In the genomic region with DNA sequence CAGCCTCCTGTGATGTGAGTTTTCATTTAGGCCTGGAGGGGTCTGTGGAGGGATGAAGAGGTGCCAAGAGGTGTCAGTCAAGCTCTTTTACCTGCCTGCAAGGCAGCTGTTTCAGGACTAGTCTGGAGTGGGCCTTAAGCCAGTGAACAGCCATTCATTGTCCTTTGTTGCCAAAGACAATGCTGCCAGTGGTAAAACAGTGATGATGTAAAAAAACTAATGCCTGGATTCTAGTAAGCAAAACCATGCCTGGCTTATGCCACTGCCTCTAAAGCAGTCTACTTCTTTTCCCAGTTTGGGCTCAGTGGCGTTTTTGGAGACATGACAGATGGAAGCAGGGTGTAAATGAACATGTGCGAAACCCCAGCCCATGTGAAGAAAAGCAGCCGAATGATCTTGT, we compare ENCODE assay signal across 20 cellular contexts.
DNase-seq lines count a peak whose midpoint lies in the region; ATAC-seq and TF ChIP-seq lines count a peak whose summit lies in the region.
"Had no signal": no experiment of that assay in that cellular context is flagged by ENCODE, and none has a peak within 500 bp of the region (broad histone marks: within the 10 kb centered on the region; RNA-seq: fewer than 3 reads in every experiment).

No MANE protein-coding gene starts in this region.

- H3K79me2 ChIP-seq in PC-9 (ENCODE audit: low read depth) (no peaks in the 10 kb centered on the region), trophoblast cell (ENCODE audit: control insufficient read depth, insufficient read depth, low read length, poor library complexity) (no peaks in the 10 kb centered on the region)

- H4K8ac ChIP-seq in trophoblast cell (ENCODE audit: low read depth, low read length) = no peak overlapping the region

- H3K14ac ChIP-seq in trophoblast cell (ENCODE audit: low read length) = peak overlapping the region; percentile 49

- no peak for ATAC-seq in stimulated activated memory B cell treated with anti-CD40 and anti-IgM and Interleukin-4, amounts not matched to agents 10 μg/mL and 1 μg/mL and 100 μg/mL, for 72 hours
- ATAC-seq in activated T-cell treated with anti-CD3 and anti-CD28 coated beads, Interleukin-2, amount 50 U/mL, for 72 hours (replicated peaks in 1 of 2) = no peak
- no peak for ATAC-seq in GM18861 (IDR thresholded peaks at IDR 0.05; ENCODE audit: unreplicated experiment)
- ATAC-seq: heart left ventricle had no signal

- H3K79me1 ChIP-seq in trophoblast cell (ENCODE audit: low read length) = peaks cover 19% of the 10 kb centered on the region

- no peak overlapping the region for H4K12ac ChIP-seq in trophoblast cell (ENCODE audit: low read depth, low read length)

- peak overlapping the region; percentile 76 for H2BK120ac ChIP-seq in trophoblast cell (ENCODE audit: insufficient read depth, low read length, poor library complexity)

- H2AFZ ChIP-seq in PC-9 = no peak overlapping the region
- H2AFZ ChIP-seq in trophoblast cell (ENCODE audit: insufficient read depth, low read length, poor library complexity) = no peak overlapping the region

- H3K9me3 ChIP-seq in PC-9 (ENCODE audit: insufficient read depth, low read depth) = no peaks in the 10 kb centered on the region
- no peaks in the 10 kb centered on the region for H3K9me3 ChIP-seq in esophagus muscularis mucosa
- H3K9me3 ChIP-seq in trophoblast cell (ENCODE audit: insufficient read depth, low read depth, low read length) = peaks cover 2% of the 10 kb centered on the region
- H3K9me3 ChIP-seq: ascending aorta, esophagus squamous epithelium, heart left ventricle, thyroid gland had no signal

- no peaks in the 10 kb centered on the region for H3K27me3 Mint-ChIP-seq in stimulated activated memory B cell treated with anti-CD40 and anti-IgM and Interleukin-4, amounts not matched to agents 10 μg/mL and 1 μg/mL and 100 μg/mL, for 72 hours
- peaks cover 4% of the 10 kb centered on the region for H3K27me3 Mint-ChIP-seq in activated T-cell treated with anti-CD3 and anti-CD28 coated beads, Interleukin-2, amount 50 U/mL, for 72 hours (ENCODE audit: low read depth)

- intact Hi-C loops in PC-9 (cut with micrococcal nuclease; ENCODE audit: unreplicated experiment) = no loop called here
- intact Hi-C loops in esophagus muscularis mucosa (cut with DNase I) = no loop called here
- intact Hi-C loops in posterior cingulate gyrus (cut with DNase I) = no loop called here

- H4K91ac ChIP-seq in trophoblast cell (ENCODE audit: low read depth, low read length) = peak overlapping the region; percentile 66

- no peak for TF ChIP-seq POLR2A in esophagus muscularis mucosa (IDR thresholded peaks at IDR 0.05; ENCODE audit: low read depth)

- H3K27ac ChIP-seq in PC-9 = peak overlapping the region; percentile 31
- H3K27ac ChIP-seq in esophagus muscularis mucosa (replicated peaks in 1 of 4) = peak overlapping the region in 3 of 4 donors; percentile 39 to 46 (median 44)
- H3K27ac ChIP-seq in trophoblast cell (ENCODE audit: low read depth, low read length) = peak overlapping the region; percentile 72
- H3K27ac ChIP-seq: ascending aorta, esophagus squamous epithelium, thyroid gland had no signal

- H3K4me2 ChIP-seq in PC-9 (peak overlapping the region; percentile 58), trophoblast cell (ENCODE audit: low read length) (peak overlapping the region; percentile 21)

- H3K4me3 Mint-ChIP-seq in stimulated activated memory B cell treated with anti-CD40 and anti-IgM and Interleukin-4, amounts not matched to agents 10 μg/mL and 1 μg/mL and 100 μg/mL, for 72 hours = no peak overlapping the region
- H3K4me3 Mint-ChIP-seq in activated T-cell treated with anti-CD3 and anti-CD28 coated beads, Interleukin-2, amount 50 U/mL, for 72 hours = no peak overlapping the region

- CTCF ChIA-PET in PC-9 (lab: Charles Lee) = no interaction called here

- H3K9me3 Mint-ChIP-seq in stimulated activated memory B cell treated with anti-CD40 and anti-IgM and Interleukin-4, amounts not matched to agents 10 μg/mL and 1 μg/mL and 100 μg/mL, for 72 hours = no peaks in the 10 kb centered on the region
- H3K9me3 Mint-ChIP-seq in activated T-cell treated with anti-CD3 and anti-CD28 coated beads, Interleukin-2, amount 50 U/mL, for 72 hours = no peaks in the 10 kb centered on the region

- POLR2A ChIA-PET in PC-9 (lab: Charles Lee; ENCODE audit: unreplicated experiment) = no interaction called here

- DNase-seq in M059J (ENCODE audit: low read depth) = peak; percentile 33
- no peak for DNase-seq in PC-9
- peak; percentile 82 for DNase-seq in esophagus muscularis mucosa (ENCODE audit: extremely low spot score)
- DNase-seq in trophoblast cell = no peak
- DNase-seq in activated T-cell treated with anti-CD3 and anti-CD28 coated beads, Interleukin-2, amount 50 U/mL, for 72 hours = no peak
- DNase-seq in posterior cingulate gyrus = no peak
- DNase-seq: activated CD4-positive, alpha-beta T cell treated with anti-CD3 and anti-CD28 coated beads for 4 hours; activated naive CD4-positive, alpha-beta T cell treated with Interleukin-2 at 50 U/mL for 16 hours; cortex of kidney; esophagus squamous epithelium; GF-D8; heart left ventricle; midbrain; MM.1S; occipital lobe; small intestine; thyroid gland had no signal

- no peaks in the 10 kb centered on the region for H3K9me2 ChIP-seq in PC-9 (ENCODE audit: insufficient read depth)

- H3K4me1 ChIP-seq in PC-9 (replicated peaks; ENCODE audit: insufficient read depth) (peaks cover 26% of the 10 kb centered on the region), esophagus muscularis mucosa (peaks cover 11 to 38% (median 34%) of the 10 kb centered on the region in 4 donors), trophoblast cell (ENCODE audit: control insufficient read depth in 1 of 2, insufficient read depth in 2 of 2, low read length in 2 of 2) (peaks cover 8 to 12% of the 10 kb centered on the region in 2 experiments)
- H3K4me1 ChIP-seq: thyroid gland had no signal

- no peak overlapping the region for H3K9ac ChIP-seq in trophoblast cell (ENCODE audit: low read length)

- H3K36me3 ChIP-seq in PC-9 (ENCODE audit: low read depth) (no peaks in the 10 kb centered on the region), esophagus muscularis mucosa (no peaks in the 10 kb centered on the region), trophoblast cell (ENCODE audit: control insufficient read depth in 1 of 2, insufficient read depth in 2 of 2, low read length in 2 of 2) (no peaks in the 10 kb centered on the region)
- H3K36me3 ChIP-seq: ascending aorta, esophagus squamous epithelium, heart left ventricle, thyroid gland had no signal

- H3K27ac Mint-ChIP-seq in stimulated activated memory B cell treated with anti-CD40 and anti-IgM and Interleukin-4, amounts not matched to agents 10 μg/mL and 1 μg/mL and 100 μg/mL, for 72 hours = no peak overlapping the region
- no peak overlapping the region for H3K27ac Mint-ChIP-seq in activated T-cell treated with anti-CD3 and anti-CD28 coated beads, Interleukin-2, amount 50 U/mL, for 72 hours

- peaks cover 8% of the 10 kb centered on the region; the same call in 1 of the 2 replicates for H3F3A ChIP-seq in PC-9 (ENCODE audit: insufficient read depth, low read depth)

- WGBS in esophagus muscularis mucosa = 75% methylated on average over 3 of the region's 3 CpGs
- WGBS in trophoblast cell (ENCODE audit: extremely low coverage, insufficient coverage, insufficient read length) = no CpG with 5 or more reads among the region's 3 CpGs

- no peaks in the 10 kb centered on the region for H4K20me1 ChIP-seq in PC-9 (ENCODE audit: insufficient read depth)

- H3K36me3 Mint-ChIP-seq in stimulated activated memory B cell treated with anti-CD40 and anti-IgM and Interleukin-4, amounts not matched to agents 10 μg/mL and 1 μg/mL and 100 μg/mL, for 72 hours = no peaks in the 10 kb centered on the region
- H3K36me3 Mint-ChIP-seq in activated T-cell treated with anti-CD3 and anti-CD28 coated beads, Interleukin-2, amount 50 U/mL, for 72 hours (ENCODE audit: insufficient read depth in 2 of 2) = no peaks in the 10 kb centered on the region

- H3K4ac ChIP-seq in trophoblast cell (ENCODE audit: low read depth, low read length) = no peak overlapping the region

- no peak overlapping the region for H3K23ac ChIP-seq in trophoblast cell (ENCODE audit: low read length)

- H2BK5ac ChIP-seq in trophoblast cell (ENCODE audit: low read depth, low read length, poor library complexity) = peak overlapping the region; percentile 67

- BruUV-seq in PC-9 (replicated peaks; lab: Mats Ljungman, UMichigan) = no TSS peak

- H3K4me1 Mint-ChIP-seq in stimulated activated memory B cell treated with anti-CD40 and anti-IgM and Interleukin-4, amounts not matched to agents 10 μg/mL and 1 μg/mL and 100 μg/mL, for 72 hours = peaks cover 10% of the 10 kb centered on the region
- H3K4me1 Mint-ChIP-seq in activated T-cell treated with anti-CD3 and anti-CD28 coated beads, Interleukin-2, amount 50 U/mL, for 72 hours (ENCODE audit: low read depth) = no peaks in the 10 kb centered on the region

- TF ChIP-seq EP300 in esophagus muscularis mucosa (IDR thresholded peaks at IDR 0.05) = no peak

- H2BK12ac ChIP-seq in trophoblast cell (ENCODE audit: low read length) = peak overlapping the region; percentile 72

- H3K18ac ChIP-seq in trophoblast cell (ENCODE audit: low read length) = no peak overlapping the region

- H3K27me3 ChIP-seq in PC-9 (ENCODE audit: insufficient read depth, low read depth) = no peaks in the 10 kb centered on the region
- no peaks in the 10 kb centered on the region for H3K27me3 ChIP-seq in esophagus muscularis mucosa
- H3K27me3 ChIP-seq in trophoblast cell (ENCODE audit: insufficient read depth, low read length) = no peaks in the 10 kb centered on the region
- H3K27me3 ChIP-seq: ascending aorta, esophagus squamous epithelium, heart left ventricle, thyroid gland had no signal

- H3K4me3 ChIP-seq in PC-9 (no peak overlapping the region), esophagus muscularis mucosa (no peak overlapping the region), trophoblast cell (ENCODE audit: low read depth, low read length) (no peak overlapping the region)
- H3K4me3 ChIP-seq: ascending aorta, esophagus squamous epithelium, heart left ventricle, thyroid gland had no signal

- TF ChIP-seq CTCF in PC-9 (conservative IDR thresholded peaks at IDR 0.05) = no peak
- TF ChIP-seq CTCF in esophagus muscularis mucosa (IDR thresholded peaks at IDR 0.05) = no peak

- H2AK5ac ChIP-seq in trophoblast cell (ENCODE audit: low read length) = no peak overlapping the region

Comparison
In these comparisons a context has a peak if more than half of its experiments do, and no peak if none do; other contexts are left out.
1. DNase-seq: peak in M059J (single experiment) and esophagus muscularis mucosa (single experiment); none in PC-9 (0 of 2), trophoblast cell (0 of 2), activated T-cell treated with anti-CD3 and anti-CD28 coated beads, Interleukin-2, amount 50 U/mL, for 72 hours (0 of 2) and posterior cingulate gyrus (0 of 10).
2. Peak in every context shown above with its lines, with median percentiles within 50 percentile points of each other: H3K27ac ChIP-seq.